In genomic region chr18:70148539-70148938, GRCh38 we compare ENCODE assay signal across 24 cellular contexts. TPM values are rescaled to one million over a fixed set of nuclear protein-coding genes. Genes with fewer than 3 reads are reported as not detected.
DNase-seq lines count a peak whose midpoint lies in the region; ATAC-seq and TF ChIP-seq lines count a peak whose summit lies in the region.
"Had no signal": no experiment of that assay in that cellular context is flagged by ENCODE, and none has a peak within 500 bp of the region (broad histone marks: within the 10 kb centered on the region; RNA-seq: fewer than 3 reads in every experiment).

No MANE protein-coding gene starts in this region.

- dilution Hi-C loops in IMR-90 (cut with HindIII; ENCODE audit: low sequenced_read_pairs, unreplicated experiment) = no loop called here

- H2BK5ac ChIP-seq in IMR-90 (ENCODE audit: low read depth, low read length, poor library complexity, severe bottlenecking) = no peak overlapping the region

- intact Hi-C loops in IMR-90 (cut with micrococcal nuclease) = no loop called here
- intact Hi-C loops in sigmoid colon (cut with DNase I) = no loop called here
- intact Hi-C loops in thyroid gland (cut with DNase I) = no loop called here

- H2BK20ac ChIP-seq in IMR-90 (ENCODE audit: low read depth, low read length) = no peak overlapping the region

- peaks cover 2% of the 10 kb centered on the region; the same call in 1 of the 2 replicates for H3K36me3 ChIP-seq in IMR-90 (ENCODE audit: control insufficient read depth, insufficient read depth, low read length)
- peaks cover 8% of the 10 kb centered on the region for H3K36me3 ChIP-seq in SK-N-MC (ENCODE audit: insufficient read depth, low read length)
- H3K36me3 ChIP-seq in sigmoid colon = peaks cover 0 to 43% (median 2%) of the 10 kb centered on the region in 4 donors
- H3K36me3 ChIP-seq in thyroid gland = peaks cover 12 to 17% of the 10 kb centered on the region in 2 donors
- H3K36me3 ChIP-seq: BE2C had no signal

- H2AFZ ChIP-seq in IMR-90 (replicated peaks; ENCODE audit: low read length, poor library complexity) = no peak overlapping the region

- in situ Hi-C loops in IMR-90 (cut with MboI; ENCODE audit: low sequenced_read_pairs) = no loop called here

- H3K4me1 ChIP-seq in IMR-90 (ENCODE audit: control insufficient read depth, insufficient read depth, low read length) = no peaks in the 10 kb centered on the region
- H3K4me1 ChIP-seq in sigmoid colon = peaks cover 0 to 9% (median 0%) of the 10 kb centered on the region in 4 donors
- H3K4me1 ChIP-seq in thyroid gland = no peaks in the 10 kb centered on the region
- H3K4me1 ChIP-seq: BE2C, BLaER1 had no signal

- H3K27ac ChIP-seq in IMR-90 (ENCODE audit: insufficient read depth, low read length) = no peak overlapping the region
- H3K27ac ChIP-seq in SK-N-MC = peak overlapping the region; percentile 42
- H3K27ac ChIP-seq in caudate nucleus (ENCODE audit: low read depth, low read length) = peak overlapping the region; percentile 4
- peak overlapping the region in 3 of 4 donors; percentile 66 to 71 (median 69) for H3K27ac ChIP-seq in sigmoid colon
- no peak overlapping the region for H3K27ac ChIP-seq in thyroid gland
- H3K27ac ChIP-seq: BLaER1 had no signal

- no peak overlapping the region for H4K8ac ChIP-seq in IMR-90 (ENCODE audit: low read depth in 2 of 2, low read length in 2 of 2)

- H3K9me1 ChIP-seq in IMR-90 (ENCODE audit: insufficient read depth, low read length) = peaks cover 3% of the 10 kb centered on the region; the same call in 1 of the 2 replicates

- H2AK5ac ChIP-seq in IMR-90 (ENCODE audit: low read depth, low read length) = no peak overlapping the region

- 100% methylated on average over 3 of the region's 7 CpGs; no CpG with 5 or more reads in 1 of the 2 experiments for WGBS in IMR-90 (ENCODE audit: extremely low coverage in 2 of 2, insufficient read length in 1 of 2), 2 experiments
- WGBS in sigmoid colon, 2 donors = 90 to 95% methylated on average over 7 of the region's 7 CpGs
- WGBS in thyroid gland, 2 donors = 88 to 91% methylated on average over 7 of the region's 7 CpGs

- H4K5ac ChIP-seq in IMR-90 (ENCODE audit: low read depth, low read length) = no peak overlapping the region

- H3K4me3 ChIP-seq in IMR-90 (ENCODE audit: insufficient read depth, low read depth, low read length) (no peak overlapping the region), SK-N-MC (no peak overlapping the region), sigmoid colon (peak overlapping the region in 2 of 4 donors; percentile 17 to 22), thyroid gland (replicated peaks in 1 of 3) (no peak overlapping the region)
- H3K4me3 ChIP-seq: BLaER1, GM12878 had no signal

- no peak overlapping the region for H2BK15ac ChIP-seq in IMR-90 (ENCODE audit: low read depth, low read length)

- no peak overlapping the region for H3K56ac ChIP-seq in IMR-90 (ENCODE audit: extremely low read depth, insufficient read depth, low read length)

- DNase-seq in IMR-90 (no peak), SK-N-MC (ENCODE audit: low read depth, low spot score) (peak; percentile 16), caudate nucleus (lab: John Stamatoyannopoulos, UW) (no peak), sigmoid colon (no peak), NCI-H524 (lab: John Stamatoyannopoulos, UW) (no peak), thyroid gland (no peak)
- DNase-seq: 8988T; ACHN; BE2C; C1 segment of cervical spinal cord; CD4-positive, alpha-beta memory T cell; CD4-positive, CD25-positive, alpha-beta regulatory T cell; CD8-positive, alpha-beta memory T cell; COR-L47; DMS 273 treated with DMSO at 0.1 percent for 48 hours; DMS153; DMS53; DMS79; DND-41; EL; GDM1 had no signal

- no peak overlapping the region for H3K4me2 ChIP-seq in IMR-90 (ENCODE audit: low read depth, low read length)
- H3K4me2 ChIP-seq: BLaER1 had no signal

- BruUV-seq in IMR-90 (replicated peaks; lab: Mats Ljungman, UMichigan) = no TSS peak

- H3K23ac ChIP-seq in IMR-90 (ENCODE audit: low read depth, low read length) = no peak overlapping the region

- no peak overlapping the region for H2BK120ac ChIP-seq in IMR-90 (ENCODE audit: low read depth, low read length)

- no peak overlapping the region for H3K9ac ChIP-seq in IMR-90 (ENCODE audit: low read depth, low read length)
- no peak overlapping the region for H3K9ac ChIP-seq in SK-N-MC (ENCODE audit: insufficient read length)
- H3K9ac ChIP-seq: BLaER1 had no signal

- POLR2A ChIA-PET in IMR-90 (lab: Charles Lee; ENCODE audit: unreplicated experiment) = no interaction called here

- H3K4ac ChIP-seq in IMR-90 (ENCODE audit: low read depth, low read length) = no peak overlapping the region

- H4K91ac ChIP-seq in IMR-90 (ENCODE audit: insufficient read depth, low read depth, low read length) = no peak overlapping the region

- H3K9me3 ChIP-seq in IMR-90 (ENCODE audit: control insufficient read depth, insufficient read depth, low read length) = no peaks in the 10 kb centered on the region
- H3K9me3 ChIP-seq in SK-N-MC (ENCODE audit: low read depth, low read length) = no peaks in the 10 kb centered on the region
- H3K9me3 ChIP-seq in sigmoid colon = no peaks in the 10 kb centered on the region
- H3K9me3 ChIP-seq in thyroid gland = no peaks in the 10 kb centered on the region
- H3K9me3 ChIP-seq: BE2C, BLaER1 had no signal

- no peak for TF ChIP-seq RAD21 in IMR-90 (IDR thresholded peaks at IDR 0.05; ENCODE audit: low read length)

- ATAC-seq in IMR-90 (ENCODE audit: low read depth) (0 out of 2 replicates have a peak, but pooled peaks have one; percentile 17), GM18511 (IDR thresholded peaks at IDR 0.05; ENCODE audit: unreplicated experiment) (no peak)
- ATAC-seq: GM12878 had no signal

- TF ChIP-seq POLR2A in IMR-90 (IDR thresholded peaks at IDR 0.05; ENCODE audit: low read depth, low read length) (no peak), sigmoid colon (IDR thresholded peaks at IDR 0.05) (no peak), thyroid gland (IDR thresholded peaks at IDR 0.05) (no peak)

- CTCF ChIA-PET in IMR-90 (lab: Yijun Ruan, JAX) = no interaction called here

- no peak for TF ChIP-seq EP300 in sigmoid colon (IDR thresholded peaks at IDR 0.05)

- H4K20me1 ChIP-seq in IMR-90 (ENCODE audit: insufficient read depth, low read length) = no peaks in the 10 kb centered on the region
- H4K20me1 ChIP-seq: BLaER1 had no signal

- H3K14ac ChIP-seq in IMR-90 (replicated peaks; ENCODE audit: low read depth, low read length) = no peak overlapping the region

- no peak overlapping the region for H3K18ac ChIP-seq in IMR-90 (ENCODE audit: low read depth, low read length)

- TF ChIP-seq CTCF in IMR-90 (conservative IDR thresholded peaks at IDR 0.05; ENCODE audit: low read depth, low read length) (no peak), sigmoid colon (IDR thresholded peaks at IDR 0.05) (no peak), thyroid gland (IDR thresholded peaks at IDR 0.05) (no peak)

- no peak overlapping the region for H2AK9ac ChIP-seq in IMR-90 (replicated peaks; ENCODE audit: low read depth, low read length, poor library complexity)

- H3K27me3 ChIP-seq in IMR-90 (ENCODE audit: control insufficient read depth, insufficient read depth, low read length) (no peaks in the 10 kb centered on the region), sigmoid colon (no peaks in the 10 kb centered on the region), thyroid gland (no peaks in the 10 kb centered on the region)
- H3K27me3 ChIP-seq: BE2C, BLaER1 had no signal

- peaks cover 5 to 7% of the 10 kb centered on the region in 2 experiments; a peak in 3 of 4 replicates for H3K79me1 ChIP-seq in IMR-90 (ENCODE audit: low read depth in 1 of 2, low read length in 2 of 2)

TF ChIP-seq in IMR-90, 13 proteins besides CTCF, POLR2A, EP300 and RAD21:
- TF ChIP-seq NFE2L2 (IDR thresholded peaks at IDR 0.05; ENCODE audit: low read depth, low read length) = no peak
- no peak for TF ChIP-seq BHLHE40 (IDR thresholded peaks at IDR 0.05; ENCODE audit: low read depth, low read length)
- TF ChIP-seq RCOR1 (IDR thresholded peaks at IDR 0.05; ENCODE audit: insufficient replicate concordance, low read length) = no peak
- no peak for TF ChIP-seq MAZ (IDR thresholded peaks at IDR 0.05; ENCODE audit: borderline replicate concordance, low read depth, low read length)
- no peak for TF ChIP-seq MXI1 (IDR thresholded peaks at IDR 0.05; ENCODE audit: borderline replicate concordance, low read depth, low read length)
TF ChIP-seq in IMR-90: peak in this region for 0.

RNA-seq across cellular contexts. Expression of gene RTTN, which starts 56.9 kb away (rescaled TPM):
- total RNA-seq in IMR-90 (2012; rRNA removed) (19.9 and 21.9 TPM in 2 replicates), sigmoid colon (10 to 100 TPM; 11.3 to 18.2 (median 15.2) TPM), thyroid gland (10 to 100 TPM; 12.6 to 34.6 (median 19.3) TPM)
- polyA plus RNA-seq in IMR-90 (2012; rRNA removed) (4.8 and 5.8 TPM in 2 replicates), sigmoid colon (1 to 10 TPM; 1.4 to 5.2 (median 2.4) TPM)
- 1.1 and 1.9 TPM in 2 replicates for polyA plus RNA-seq in IMR-90 (2012; cell fraction: cytosol; rRNA removed)
- 2.9 and 18.0 TPM in 2 replicates for polyA plus RNA-seq in IMR-90 (2012; cell fraction: nucleus; rRNA removed; ENCODE audit: low replicate concordance)

Comparison
In these comparisons a context has a peak if more than half of its experiments do, and no peak if none do; other contexts are left out.
1. H3K27ac ChIP-seq: peak in SK-N-MC (single experiment), caudate nucleus (single experiment) and sigmoid colon (3 of 4); none in IMR-90 (single experiment) and thyroid gland (0 of 3).